Comparison of ENCODE assay signal across 8 cellular contexts in the genomic region with DNA sequence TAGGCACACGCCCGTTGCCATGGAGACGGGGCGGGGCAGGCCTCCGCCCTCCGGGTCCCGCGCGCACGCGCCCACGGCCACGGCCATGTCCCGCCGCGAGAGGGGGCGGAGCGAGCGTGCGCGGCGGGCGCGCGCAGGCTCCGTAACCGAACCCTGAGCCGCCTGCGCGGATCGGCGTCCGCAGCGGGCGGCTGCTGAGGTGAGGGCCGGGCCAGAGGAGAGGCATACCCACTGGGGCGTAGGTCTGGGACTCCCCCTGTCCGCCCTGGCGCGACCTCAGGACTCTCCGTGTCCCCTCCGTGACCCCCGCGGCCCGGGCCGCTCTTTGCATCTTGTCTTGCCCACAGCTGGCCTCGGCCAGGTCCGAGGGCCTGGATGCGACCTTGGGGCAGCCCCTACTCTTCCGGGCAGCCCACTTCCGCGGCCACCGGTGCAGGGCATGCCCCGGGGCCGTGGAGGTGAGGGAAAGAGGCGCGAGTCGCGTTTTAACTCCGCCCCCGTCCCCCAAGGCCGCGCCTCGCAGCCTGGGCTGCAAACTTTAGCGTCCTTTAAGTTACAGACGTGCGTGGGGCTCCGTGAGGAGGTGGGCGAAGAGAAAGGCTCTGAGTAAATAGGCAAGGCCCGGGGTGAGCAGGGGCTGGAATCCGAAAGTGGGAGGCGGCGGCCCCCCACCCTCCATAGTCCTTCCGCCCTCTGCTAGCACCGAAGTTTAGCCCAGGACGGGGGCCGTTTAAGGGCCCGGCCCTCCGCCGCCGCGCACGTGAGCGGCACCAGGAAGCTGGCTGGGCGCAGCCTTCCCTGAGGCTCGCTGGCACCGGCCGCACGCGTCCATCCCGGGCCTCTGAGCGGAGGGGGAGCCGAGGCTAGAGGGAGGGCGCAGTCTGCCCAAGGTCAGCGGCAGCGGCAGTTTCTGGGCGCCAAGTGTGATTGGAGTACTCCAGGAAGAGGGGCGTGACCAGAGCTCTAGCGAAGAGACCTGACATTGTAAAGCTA. TPM values are rescaled to one million over a fixed set of nuclear protein-coding genes. Genes with fewer than 3 reads are reported as not detected.
DNase-seq lines count a peak whose midpoint lies in the region; ATAC-seq and TF ChIP-seq lines count a peak whose summit lies in the region.

A gene with protein sequence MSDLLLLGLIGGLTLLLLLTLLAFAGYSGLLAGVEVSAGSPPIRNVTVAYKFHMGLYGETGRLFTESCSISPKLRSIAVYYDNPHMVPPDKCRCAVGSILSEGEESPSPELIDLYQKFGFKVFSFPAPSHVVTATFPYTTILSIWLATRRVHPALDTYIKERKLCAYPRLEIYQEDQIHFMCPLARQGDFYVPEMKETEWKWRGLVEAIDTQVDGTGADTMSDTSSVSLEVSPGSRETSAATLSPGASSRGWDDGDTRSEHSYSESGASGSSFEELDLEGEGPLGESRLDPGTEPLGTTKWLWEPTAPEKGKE (plus strand): TSS at position 163 of the 993 bp plus-strand sequence. CDS start 3,053 bp downstream, outside the sequence.

- H3K23ac ChIP-seq in IMR-90 (ENCODE audit: low read depth, low read length) = peak within 1 kb of the TSS; percentile 71; the same call in 1 of the 2 replicates

- BruUV-seq in IMR-90 (replicated peaks; lab: Mats Ljungman, UMichigan) = no TSS peak

- DNase-seq in DMS79 (lab: John Stamatoyannopoulos, UW) (peak; percentile 18), IMR-90 (peak; percentile 71), SHP77 (lab: John Stamatoyannopoulos, UW) (peak; percentile 66 to 78), fibroblast of villous mesenchyme (ENCODE audit: low read depth) (peak; percentile 81), stomach (peak; percentile 94)
- DNase-seq in activated effector memory CD4-positive, alpha-beta T cell treated with anti-CD3 and anti-CD28 coated beads, Interleukin-2, amount 50 U/mL, for 16 hours = peak; percentile 98

- peak within 1 kb of the TSS; percentile 45 for H2AK5ac ChIP-seq in IMR-90 (ENCODE audit: low read depth, low read length)

- H3K27me3 ChIP-seq in IMR-90 (ENCODE audit: control insufficient read depth, insufficient read depth, low read length) (no peaks in the 10 kb centered on the region), neural cell (ENCODE audit: insufficient read depth, low read depth, low read length) (no peaks in the 10 kb centered on the region), stomach (no peaks in the 10 kb centered on the region)

- peak within 1 kb of the TSS; percentile 87 for H3K4me3 ChIP-seq in IMR-90 (ENCODE audit: insufficient read depth, low read depth, low read length)
- peak within 1 kb of the TSS; percentile 91 for H3K4me3 ChIP-seq in fibroblast of villous mesenchyme (ENCODE audit: low read depth, low read length)
- peak within 1 kb of the TSS; percentile 97 for H3K4me3 ChIP-seq in neural cell (ENCODE audit: low read length)
- peak within 1 kb of the TSS; percentile 63 to 99 (median 80) for H3K4me3 ChIP-seq in stomach

- H2BK120ac ChIP-seq in IMR-90 (ENCODE audit: low read depth, low read length) = no peak within 1 kb of the TSS

- H3K79me2 ChIP-seq in neural cell (replicated peaks; ENCODE audit: insufficient read depth, low read length) = no peaks in the 10 kb centered on the region

- peak within 1 kb of the TSS; percentile 72 for H3K14ac ChIP-seq in IMR-90 (replicated peaks; ENCODE audit: low read depth, low read length)

- peak; percentile 64 for ATAC-seq in GM21526 (IDR thresholded peaks at IDR 0.05; ENCODE audit: low FRiP score, unreplicated experiment)
- peak; percentile 82 for ATAC-seq in IMR-90 (ENCODE audit: low read depth)

- H2BK15ac ChIP-seq in IMR-90 (ENCODE audit: low read depth, low read length) = no peak within 1 kb of the TSS

- peaks cover 8% of the 10 kb centered on the region; the same call in 1 of the 2 replicates for H4K20me1 ChIP-seq in IMR-90 (ENCODE audit: insufficient read depth, low read length)
- no peaks in the 10 kb centered on the region for H4K20me1 ChIP-seq in neural cell (ENCODE audit: insufficient read depth)

- H3K36me3 ChIP-seq in IMR-90 (ENCODE audit: control insufficient read depth, insufficient read depth, low read length) (peaks cover 2% of the 10 kb centered on the region; the same call in 1 of the 2 replicates), neural cell (ENCODE audit: insufficient read depth, low read length) (no peaks in the 10 kb centered on the region), stomach (peaks cover 5 to 24% (median 23%) of the 10 kb centered on the region in 4 donors)

- no peaks in the 10 kb centered on the region for H3F3A ChIP-seq in neural cell (ENCODE audit: insufficient read depth, low read length, poor library complexity, severe bottlenecking)

- no peak for TF ChIP-seq CTCF in IMR-90 (conservative IDR thresholded peaks at IDR 0.05; ENCODE audit: low read depth, low read length)
- no peak for TF ChIP-seq CTCF in fibroblast of villous mesenchyme (IDR thresholded peaks at IDR 0.05; ENCODE audit: insufficient read depth, low read depth, low read length)
- TF ChIP-seq CTCF in neural cell (IDR thresholded peaks at IDR 0.05; ENCODE audit: poor library complexity, severe bottlenecking) = peak; percentile 20
- TF ChIP-seq CTCF in stomach (IDR thresholded peaks at IDR 0.05) = no peak

- peak within 1 kb of the TSS; percentile 93 for H2AFZ ChIP-seq in IMR-90 (replicated peaks; ENCODE audit: low read length, poor library complexity)
- H2AFZ ChIP-seq in neural cell (ENCODE audit: low read depth, low read length) = peak within 1 kb of the TSS; percentile 80

- peaks cover 12% of the 10 kb centered on the region for H3K9me1 ChIP-seq in IMR-90 (ENCODE audit: insufficient read depth, low read length)

- H2BK5ac ChIP-seq in IMR-90 (ENCODE audit: low read depth, low read length, poor library complexity, severe bottlenecking) = peak within 1 kb of the TSS; percentile 68

- TF ChIP-seq EP300 in neural cell (conservative IDR thresholded peaks at IDR 0.05; ENCODE audit: poor library complexity, severe bottlenecking) (no peak), stomach (IDR thresholded peaks at IDR 0.05) (no peak)

- H3K9ac ChIP-seq in IMR-90 (ENCODE audit: low read depth, low read length) (peak within 1 kb of the TSS; percentile 82), neural cell (ENCODE audit: low read length) (peak within 1 kb of the TSS; percentile 68)

- no peaks in the 10 kb centered on the region for H3K9me2 ChIP-seq in neural cell (ENCODE audit: insufficient read depth, low read length)

- peak within 1 kb of the TSS; percentile 87 for H2AK9ac ChIP-seq in IMR-90 (replicated peaks; ENCODE audit: low read depth, low read length, poor library complexity)

- H3K27ac ChIP-seq in IMR-90 (ENCODE audit: insufficient read depth, low read length) (peak within 1 kb of the TSS; percentile 79), neural cell (ENCODE audit: low read length) (no peak within 1 kb of the TSS), stomach (peak within 1 kb of the TSS; percentile 88 to 97 (median 94))

- H3K4me1 ChIP-seq in IMR-90 (ENCODE audit: control insufficient read depth, insufficient read depth, low read length) (peaks cover 12% of the 10 kb centered on the region), stomach (peaks cover 41 to 68% (median 57%) of the 10 kb centered on the region in 4 donors)

- in situ Hi-C loops in IMR-90 (cut with MboI; ENCODE audit: low sequenced_read_pairs) = no loop called here

- POLR2A ChIA-PET in IMR-90 (lab: Charles Lee; ENCODE audit: unreplicated experiment) = no interaction called here

- intact Hi-C loops in IMR-90 (cut with micrococcal nuclease) = loop anchor here (1.0 to 5.0 kb wide), 2 partner anchors 133 to 1104 kb away; a partner anchor contains a TSS
- intact Hi-C loops in stomach (cut with DNase I; ENCODE audit: low total_unique reads) = no loop called here

- peak within 1 kb of the TSS; percentile 14; the same call in 1 of the 2 replicates for H3K18ac ChIP-seq in IMR-90 (ENCODE audit: low read depth, low read length)

- peak within 1 kb of the TSS; percentile 44 for H3K4ac ChIP-seq in IMR-90 (ENCODE audit: low read depth, low read length)

- H3K56ac ChIP-seq in IMR-90 (ENCODE audit: extremely low read depth, insufficient read depth, low read length) = 0 out of 2 replicates have a peak within 1 kb of the TSS, but pooled peaks have one; percentile 19

- H4K8ac ChIP-seq in IMR-90 (ENCODE audit: low read depth in 2 of 2, low read length in 2 of 2) = peak within 1 kb of the TSS; percentile 82 to 84

- H3K79me1 ChIP-seq in IMR-90 (ENCODE audit: low read depth in 1 of 2, low read length in 2 of 2) = peaks cover 0 to 53% of the 10 kb centered on the region in 2 experiments; a peak in 2 of 4 replicates

- peak within 1 kb of the TSS; percentile 54; the same call in 1 of the 2 replicates for H4K5ac ChIP-seq in IMR-90 (ENCODE audit: low read depth, low read length)

- peak within 1 kb of the TSS; percentile 93 for H3K4me2 ChIP-seq in IMR-90 (ENCODE audit: low read depth, low read length)
- peak within 1 kb of the TSS; percentile 78 for H3K4me2 ChIP-seq in neural cell (ENCODE audit: low read length)

- H3K9me3 ChIP-seq in IMR-90 (ENCODE audit: control insufficient read depth, insufficient read depth, low read length) = no peaks in the 10 kb centered on the region
- no peaks in the 10 kb centered on the region for H3K9me3 ChIP-seq in neural cell (ENCODE audit: low read length)
- H3K9me3 ChIP-seq in stomach = no peaks in the 10 kb centered on the region

- H2BK20ac ChIP-seq in IMR-90 (ENCODE audit: low read depth, low read length) = no peak within 1 kb of the TSS

- 0% methylated on average over 44 of the region's 99 CpGs; no CpG with 5 or more reads in 1 of the 2 experiments for WGBS in IMR-90 (ENCODE audit: extremely low coverage in 2 of 2, insufficient read length in 1 of 2), 2 experiments
- WGBS in stomach, 5 donors = 0 to 1% (median 1%) methylated on average over 17 to 99 of the region's 99 CpGs

- TF ChIP-seq POLR2A in IMR-90 (IDR thresholded peaks at IDR 0.05; ENCODE audit: low read depth, low read length) (peak; percentile 55; the same call in 1 of the 2 replicates), stomach (IDR thresholded peaks at IDR 0.05) (no peak)

- TF ChIP-seq RAD21 in IMR-90 (IDR thresholded peaks at IDR 0.05; ENCODE audit: low read length) (no peak), neural cell (conservative IDR thresholded peaks at IDR 0.05) (peak; percentile 32)

- H4K91ac ChIP-seq in IMR-90 (ENCODE audit: insufficient read depth, low read depth, low read length) = peak within 1 kb of the TSS; percentile 48

- dilution Hi-C loops in IMR-90 (cut with HindIII; ENCODE audit: low sequenced_read_pairs, unreplicated experiment) = no loop called here

- CTCF ChIA-PET in IMR-90 (lab: Yijun Ruan, JAX) = interaction anchor here (0.7 kb wide), 1 partner anchor 11 kb away, joined by 4 read pairs; no protein-coding TSS in a partner anchor

TF ChIP-seq in neural cell, 6 proteins besides CTCF, POLR2A, EP300 and RAD21 (continues in another document):
- TF ChIP-seq TAF1 (IDR thresholded peaks at IDR 0.05; ENCODE audit: low read depth) = peak; percentile 1

RNA-seq across cellular contexts. Expression of the gene that starts here (rescaled TPM):
- total RNA-seq in IMR-90 (2012; rRNA removed) (26.9 and 30.3 TPM in 2 replicates), fibroblast of villous mesenchyme (37.6 and 37.7 TPM in 2 replicates), stomach (10 to 100 TPM; 18.7 to 73.0 (median 34.3) TPM)
- polyA plus RNA-seq in IMR-90 (2012; rRNA removed) (45.0 and 49.0 TPM in 2 replicates), neural cell (33.0 and 35.4 TPM in 2 replicates), stomach (10 to 100 TPM; 34.5 to 60.1 (median 60.1) TPM)
- 31.4 and 67.7 TPM in 2 replicates for polyA plus RNA-seq in IMR-90 (2012; cell fraction: cytosol; rRNA removed)
- polyA plus RNA-seq in IMR-90 (2012; cell fraction: nucleus; rRNA removed; ENCODE audit: low replicate concordance) = 46.0 and 57.8 TPM in 2 replicates
- 16.0 and 18.5 TPM in 2 replicates for polyA minus RNA-seq in neural cell

Comparison
In these comparisons a context has a peak if more than half of its experiments do, and no peak if none do; other contexts are left out.
1. DNase-seq: peak in every context shown above with its lines; median percentile 98 in activated effector memory CD4-positive, alpha-beta T cell treated with anti-CD3 and anti-CD28 coated beads, Interleukin-2, amount 50 U/mL, for 16 hours; 94 in stomach; 81 in fibroblast of villous mesenchyme; 72 in SHP77; 71 in IMR-90; 18 in DMS79.